Comparison of ENCODE assay signal across 9 cellular contexts in genomic region chr10:97336446-97336845, GRCh38. TPM values are rescaled to one million over a fixed set of nuclear protein-coding genes. Genes with fewer than 3 reads are reported as not detected.
A peak's percentile ranks its signal among the peaks of the same experiment; 100 is the strongest.
DNase-seq lines count a peak whose midpoint lies in the region; ATAC-seq, FAIRE-seq and TF ChIP-seq lines count a peak whose summit lies in the region.
"Had no signal": no experiment of that assay in that cellular context is flagged by ENCODE, and none has a peak within 500 bp of the region (broad histone marks: within the 10 kb centered on the region; RNA-seq: fewer than 3 reads in every experiment).

No MANE protein-coding gene starts in this region.

- no peak overlapping the region for H4K8ac ChIP-seq in H1 (ENCODE audit: extremely low read depth, insufficient read depth, low read length)

- no peak overlapping the region for H3K14ac ChIP-seq in H1 (ENCODE audit: insufficient read length)

- intact Hi-C loops in CD4-positive, alpha-beta memory T cell (cut with micrococcal nuclease) = no loop called here

- POLR2A ChIA-PET in CD4-positive, alpha-beta memory T cell (lab: Charles Lee; ENCODE audit: partially characterized antibody) = no interaction called here
- POLR2A ChIA-PET in H1 (lab: Charles Lee; ENCODE audit: partially characterized antibody) = interaction anchor here (0.8 to 1.0 kb wide), 4 partner anchors 11 to 19 kb away, joined by 3 to 6 read pairs (median 4); partner anchors contain the start of gene FRAT1

- no peak overlapping the region for H4K91ac ChIP-seq in H1 (replicated peaks; ENCODE audit: insufficient read length, low read length)

- no peak for ATAC-seq in GM19395 (IDR thresholded peaks at IDR 0.05; ENCODE audit: unreplicated experiment)
- no peak for ATAC-seq in effector memory CD8-positive, alpha-beta T cell (replicated peaks)

- no peak for TF ChIP-seq CTCF in H1 (IDR thresholded peaks at IDR 0.05; ENCODE audit: control extremely low read depth in 1 of 3, insufficient read depth in 1 of 3, low read depth in 1 of 3, low read length in 3 of 3)
- TF ChIP-seq CTCF in neural cell (IDR thresholded peaks at IDR 0.05; ENCODE audit: poor library complexity, severe bottlenecking) = no peak
- no peak for TF ChIP-seq CTCF in WERI-Rb-1 (IDR thresholded peaks at IDR 0.05; ENCODE audit: low read depth, low read length)

- peak overlapping the region in 4 of 7 donors; percentile 27 to 90 (median 81) for H3K27ac Mint-ChIP-seq in CD4-positive, alpha-beta memory T cell
- no peak overlapping the region for H3K27ac Mint-ChIP-seq in effector memory CD8-positive, alpha-beta T cell

- H3K4ac ChIP-seq in H1 (replicated peaks; ENCODE audit: insufficient read length, low read depth, low read length) = no peak overlapping the region

- H3K79me2 ChIP-seq in H1 (ENCODE audit: control insufficient read depth in 1 of 2, insufficient read depth in 2 of 2, low read length in 2 of 2) (peaks cover 20 to 29% of the 10 kb centered on the region in 2 experiments), neural cell (replicated peaks; ENCODE audit: insufficient read depth, low read length) (peaks cover 12% of the 10 kb centered on the region)

- peaks cover 4 to 10% of the 10 kb centered on the region in 2 experiments for H4K20me1 ChIP-seq in H1 (replicated peaks in 1 of 2; ENCODE audit: control insufficient read depth in 1 of 2, insufficient read depth in 2 of 2, low read length in 2 of 2)
- no peaks in the 10 kb centered on the region for H4K20me1 ChIP-seq in neural cell (ENCODE audit: insufficient read depth)

- H3F3A ChIP-seq in neural cell (ENCODE audit: insufficient read depth, low read length, poor library complexity, severe bottlenecking) = peaks cover 3% of the 10 kb centered on the region

- peak overlapping the region; percentile 57 to 96; a peak in 3 of 4 replicates for H3K4me2 ChIP-seq in H1 (ENCODE audit: insufficient read depth in 1 of 2, low read depth in 2 of 2, low read length in 2 of 2)
- no peak overlapping the region for H3K4me2 ChIP-seq in neural cell (ENCODE audit: low read length)

- TF ChIP-seq EP300 in H1 (IDR thresholded peaks at IDR 0.05; ENCODE audit: borderline replicate concordance in 1 of 2, low read depth in 2 of 2, low read length in 2 of 2) = no peak
- no peak for TF ChIP-seq EP300 in neural cell (conservative IDR thresholded peaks at IDR 0.05; ENCODE audit: poor library complexity, severe bottlenecking)

- H3K4me3 Mint-ChIP-seq in CD4-positive, alpha-beta memory T cell = peak overlapping the region in 2 of 8 donors; percentile 61 to 76
- no peak overlapping the region for H3K4me3 Mint-ChIP-seq in effector memory CD8-positive, alpha-beta T cell

- FAIRE-seq in H1 (lab: Jason Lieb, UNC) = no peak

- no peak overlapping the region for H2BK15ac ChIP-seq in H1 (ENCODE audit: low read length)

- H3K27me3 Mint-ChIP-seq in CD4-positive, alpha-beta memory T cell = peaks cover 0 to 1% of the 10 kb centered on the region in 2 donors
- H3K27me3 Mint-ChIP-seq in effector memory CD8-positive, alpha-beta T cell = no peaks in the 10 kb centered on the region

- H3K27ac ChIP-seq in CD4-positive, alpha-beta memory T cell (ENCODE audit: low read depth, low read length) = no peak overlapping the region
- H3K27ac ChIP-seq in H1 (ENCODE audit: low read depth, low read length) = no peak overlapping the region
- H3K27ac ChIP-seq in neural cell (ENCODE audit: low read length) = no peak overlapping the region
- H3K27ac ChIP-seq in WERI-Rb-1 = no peak overlapping the region

- H2AK5ac ChIP-seq in H1 (ENCODE audit: low read depth, low read length) = no peak overlapping the region

- DNase-seq in CD4-positive, alpha-beta memory T cell = no peak
- DNase-seq in NCI-H1048 (lab: John Stamatoyannopoulos, UW) (peak; percentile 65), H1 (ENCODE audit: low read depth in 1 of 2, low spot score in 2 of 2) (no peak), NCI-H2107 (lab: John Stamatoyannopoulos, UW) (no peak), WERI-Rb-1 (no peak)
- no peak for DNase-seq in effector memory CD8-positive, alpha-beta T cell
- DNase-seq: activated CD4-positive, alpha-beta T cell treated with anti-CD3 and anti-CD28 coated beads for 48 hours had no signal

- 27% methylated on average over 5 of the region's 5 CpGs; no CpG with 5 or more reads in 1 of the 2 experiments for WGBS in H1 (ENCODE audit: extremely low coverage in 1 of 2, insufficient coverage in 1 of 2, insufficient read length in 1 of 2, insufficient replicate concordance in 2 of 2, low coverage in 1 of 2, low lambda C conversion rate in 2 of 2, missing lambda C conversion rate in 1 of 2), 2 experiments

- no peaks in the 10 kb centered on the region for H3K9me2 ChIP-seq in neural cell (ENCODE audit: insufficient read depth, low read length)

- peaks cover 21% of the 10 kb centered on the region for H3K4me1 ChIP-seq in CD4-positive, alpha-beta memory T cell (ENCODE audit: insufficient read depth, low read length)
- peaks cover 8 to 19% (median 9%) of the 10 kb centered on the region in 4 experiments for H3K4me1 ChIP-seq in H1 (replicated peaks in 1 of 4; ENCODE audit: control insufficient read depth in 3 of 4, insufficient read depth in 4 of 4, low read length in 3 of 4)

- no peaks in the 10 kb centered on the region for H3K27me3 ChIP-seq in CD4-positive, alpha-beta memory T cell (ENCODE audit: insufficient read depth, low read length)
- H3K27me3 ChIP-seq in H1 (replicated peaks in 1 of 4; ENCODE audit: control insufficient read depth in 3 of 4, extremely low read depth in 1 of 4, insufficient read depth in 3 of 4, low read length in 3 of 4) (no peaks in the 10 kb centered on the region), neural cell (ENCODE audit: insufficient read depth, low read depth, low read length) (peaks cover 60% of the 10 kb centered on the region), WERI-Rb-1 (ENCODE audit: insufficient read depth, low read depth, severe bottlenecking) (no peaks in the 10 kb centered on the region)

- no peak overlapping the region for H3K9ac ChIP-seq in H1 (replicated peaks in 1 of 4; ENCODE audit: extremely low read depth in 1 of 4, low read depth in 3 of 4, low read length in 3 of 4)
- no peak overlapping the region for H3K9ac ChIP-seq in neural cell (ENCODE audit: low read length)

- no peak overlapping the region for H2BK5ac ChIP-seq in H1 (ENCODE audit: low read depth, low read length)

- H3K23ac ChIP-seq in H1 (ENCODE audit: insufficient read length) = no peak overlapping the region

- H3K36me3 Mint-ChIP-seq in CD4-positive, alpha-beta memory T cell = peaks cover 0 to 12% of the 10 kb centered on the region in 2 donors
- H3K36me3 Mint-ChIP-seq in effector memory CD8-positive, alpha-beta T cell (ENCODE audit: insufficient read depth) = peaks cover 12% of the 10 kb centered on the region

- no peak overlapping the region for H3K18ac ChIP-seq in H1 (ENCODE audit: extremely low read depth, low read length)

- TF ChIP-seq POLR2A in H1 (IDR thresholded peaks at IDR 0.05; ENCODE audit: control extremely low read depth in 1 of 2, low read depth in 2 of 2, low read length in 2 of 2) = no peak

- H3K9me3 Mint-ChIP-seq in CD4-positive, alpha-beta memory T cell = peaks cover 0 to 2% (median 0%) of the 10 kb centered on the region in 8 donors
- no peaks in the 10 kb centered on the region for H3K9me3 Mint-ChIP-seq in effector memory CD8-positive, alpha-beta T cell

- H2BK20ac ChIP-seq in H1 (ENCODE audit: low read length) = no peak overlapping the region

- H2BK12ac ChIP-seq in H1 (ENCODE audit: low read depth, low read length) = no peak overlapping the region

- H3K36me3 ChIP-seq in CD4-positive, alpha-beta memory T cell (ENCODE audit: insufficient read depth, low read length) = no peaks in the 10 kb centered on the region
- H3K36me3 ChIP-seq in H1 (ENCODE audit: control insufficient read depth in 2 of 4, insufficient read depth in 4 of 4, low read length in 3 of 4) (peaks cover 0 to 13% (median 0%) of the 10 kb centered on the region in 4 experiments; a peak in 1 of 8 replicates), neural cell (ENCODE audit: insufficient read depth, low read length) (no peaks in the 10 kb centered on the region), WERI-Rb-1 (peaks cover under 1% of the 10 kb centered on the region; the same call in 1 of the 2 replicates)

- CTCF ChIA-PET in CD4-positive, alpha-beta memory T cell (lab: Charles Lee; ENCODE audit: partially characterized antibody) = no interaction called here
- CTCF ChIA-PET in H1 (lab: Charles Lee; ENCODE audit: partially characterized antibody) = no interaction called here

- peaks cover 21% of the 10 kb centered on the region for H3K23me2 ChIP-seq in H1 (ENCODE audit: low read depth, low read length)

- no peak overlapping the region for H2BK120ac ChIP-seq in H1 (replicated peaks; ENCODE audit: low read depth, low read length)

- no peaks in the 10 kb centered on the region for H3K9me3 ChIP-seq in CD4-positive, alpha-beta memory T cell (ENCODE audit: control insufficient read depth in 1 of 2, low read length in 2 of 2)
- H3K9me3 ChIP-seq in H1 (ENCODE audit: insufficient read depth in 2 of 2, low read depth in 1 of 2, low read length in 1 of 2) (no peaks in the 10 kb centered on the region), neural cell (ENCODE audit: low read length) (no peaks in the 10 kb centered on the region), WERI-Rb-1 (ENCODE audit: severe bottlenecking) (no peaks in the 10 kb centered on the region)

- peak overlapping the region; percentile 32 for H4K5ac ChIP-seq in H1 (ENCODE audit: insufficient read length, low read depth, low read length)

- TF ChIP-seq RAD21 in H1 (IDR thresholded peaks at IDR 0.05 in 1 of 2, conservative IDR thresholded peaks at IDR 0.05 in 1 of 2; ENCODE audit: low read depth in 2 of 2, low read length in 2 of 2) (no peak), neural cell (conservative IDR thresholded peaks at IDR 0.05) (no peak)

- H3K4me1 Mint-ChIP-seq in CD4-positive, alpha-beta memory T cell = peaks cover 17 to 29% (median 24%) of the 10 kb centered on the region in 4 donors
- peaks cover 16 to 19% of the 10 kb centered on the region in 2 donors for H3K4me1 Mint-ChIP-seq in effector memory CD8-positive, alpha-beta T cell (ENCODE audit: low read depth in 2 of 2)

- H3K4me3 ChIP-seq in CD4-positive, alpha-beta memory T cell (ENCODE audit: low read length in 2 of 2) = no peak overlapping the region
- H3K4me3 ChIP-seq in H1 (ENCODE audit: extremely low read depth in 1 of 4, insufficient read depth in 2 of 4, low read depth in 3 of 4, low read length in 4 of 4) (peak overlapping the region in 1 of 4 experiments; percentile 90; a peak in 3 of 8 replicates), neural cell (ENCODE audit: low read length) (no peak overlapping the region), WERI-Rb-1 (ENCODE audit: low read depth, low read length) (no peak overlapping the region)

- H2AFZ ChIP-seq in H1 (ENCODE audit: low read length) (no peak overlapping the region), neural cell (ENCODE audit: low read depth, low read length) (no peak overlapping the region)

- H3K79me1 ChIP-seq in H1 (ENCODE audit: low read depth, low read length) = no peaks in the 10 kb centered on the region; the same call in 1 of the 2 replicates

- no peak overlapping the region for H3K56ac ChIP-seq in H1 (replicated peaks; ENCODE audit: insufficient read length, low read depth, low read length)

RNA-seq across cellular contexts. Expression of gene FRAT2, which starts 1.9 kb away (rescaled TPM):
- 10 to 100 TPM; 28.7 to 30.4 TPM for total RNA-seq in CD4-positive, alpha-beta memory T cell
- 10 to 100 TPM; 13.1 to 15.6 TPM for polyA plus RNA-seq in CD4-positive, alpha-beta memory T cell
- 83.0 and 87.7 TPM in 2 replicates for total RNA-seq in H1 (2021; fragmentation: NEBNext Ultra II Directional; extraction: Animal tissue kit (Norgen Biotek cat#: 25700))
- polyA plus RNA-seq in H1 (2011; rRNA removed) = 47.4 and 58.4 TPM in 2 replicates
- polyA plus RNA-seq in H1 (2011; cell fraction: cytosol; rRNA removed) = 54.6 TPM
- polyA plus RNA-seq in H1 (2011; cell fraction: nucleus; rRNA removed) = 29.8 TPM
- 50.6 to 52.8 TPM (median 51.5 TPM) in 4 replicates for polyA plus RNA-seq in H1 (2012, experiment 1 of 2)
- 75.4 TPM for polyA plus RNA-seq in H1 (2012, experiment 2 of 2)
- polyA plus RNA-seq in H1 (2013, experiment 1 of 2) = 43.8 TPM
- polyA plus RNA-seq in H1 (2013, experiment 2 of 2) = 43.0 TPM
- 18.1 and 25.2 TPM in 2 replicates for polyA minus RNA-seq in H1 (2011; rRNA and poly(A)+ RNA removed)
- 32.4 TPM for polyA minus RNA-seq in H1 (2011; cell fraction: cytosol; rRNA and poly(A)+ RNA removed)
- 34.7 TPM for polyA minus RNA-seq in H1 (2011; cell fraction: nucleus; rRNA and poly(A)+ RNA removed)
- 13.9 and 18.5 TPM in 2 replicates for polyA plus RNA-seq in neural cell
- polyA minus RNA-seq in neural cell = 22.9 and 26.1 TPM in 2 replicates

RNA-seq across cellular contexts. Expression of gene FRAT1, which starts 17.4 kb away (rescaled TPM):
- total RNA-seq in CD4-positive, alpha-beta memory T cell = 10 to 100 TPM; 20.2 to 21.8 TPM
- 10 to 100 TPM in 1 of 2 donors, 1 to 10 TPM in 1; 9.0 to 12.5 TPM for polyA plus RNA-seq in CD4-positive, alpha-beta memory T cell
- total RNA-seq in H1 (2021; fragmentation: NEBNext Ultra II Directional; extraction: Animal tissue kit (Norgen Biotek cat#: 25700)) = 4.8 and 5.2 TPM in 2 replicates
- polyA plus RNA-seq in H1 (2011; rRNA removed) = 1.9 and 3.4 TPM in 2 replicates
- 2.9 TPM for polyA plus RNA-seq in H1 (2011; cell fraction: cytosol; rRNA removed)
- 3.3 TPM for polyA plus RNA-seq in H1 (2011; cell fraction: nucleus; rRNA removed)
- 1.8 to 5.4 TPM (median 3.5 TPM) in 4 replicates for polyA plus RNA-seq in H1 (2012, experiment 1 of 2)
- polyA plus RNA-seq in H1 (2012, experiment 2 of 2) = 3.3 TPM
- polyA plus RNA-seq in H1 (2013, experiment 1 of 2) = 1.7 TPM
- 1.7 TPM for polyA plus RNA-seq in H1 (2013, experiment 2 of 2)
- 1.3 and 2.4 TPM in 2 replicates for polyA minus RNA-seq in H1 (2011; rRNA and poly(A)+ RNA removed)
- polyA minus RNA-seq in H1 (2011; cell fraction: cytosol; rRNA and poly(A)+ RNA removed) = 5.1 TPM
- polyA minus RNA-seq in H1 (2011; cell fraction: nucleus; rRNA and poly(A)+ RNA removed) = 7.8 TPM
- polyA plus RNA-seq in neural cell = 10.8 and 12.1 TPM in 2 replicates
- polyA minus RNA-seq in neural cell = 19.0 and 24.8 TPM in 2 replicates

RNA-seq across cellular contexts. Expression of gene ARHGAP19, which starts 44.0 kb away (rescaled TPM):
- total RNA-seq in CD4-positive, alpha-beta memory T cell = 10 to 100 TPM; 17.0 to 19.3 TPM
- polyA plus RNA-seq in CD4-positive, alpha-beta memory T cell = 1 to 10 TPM; 6.8 to 9.4 TPM
- total RNA-seq in H1 (2021; fragmentation: NEBNext Ultra II Directional; extraction: Animal tissue kit (Norgen Biotek cat#: 25700)) = 32.1 and 33.4 TPM in 2 replicates
- polyA plus RNA-seq in H1 (2011; rRNA removed) (9.5 and 13.3 TPM in 2 replicates), neural cell (5.2 and 8.3 TPM in 2 replicates)
- polyA plus RNA-seq in H1 (2011; cell fraction: cytosol; rRNA removed) = 19.2 TPM
- polyA plus RNA-seq in H1 (2011; cell fraction: nucleus; rRNA removed) = 9.8 TPM
- 16.8 to 21.9 TPM (median 18.8 TPM) in 4 replicates for polyA plus RNA-seq in H1 (2012, experiment 1 of 2)
- 2.7 TPM for polyA plus RNA-seq in H1 (2012, experiment 2 of 2)
- polyA plus RNA-seq in H1 (2013, experiment 1 of 2) = 15.0 TPM
- 17.4 TPM for polyA plus RNA-seq in H1 (2013, experiment 2 of 2)
- 20.2 and 23.3 TPM in 2 replicates for polyA minus RNA-seq in H1 (2011; rRNA and poly(A)+ RNA removed)
- 16.4 TPM for polyA minus RNA-seq in H1 (2011; cell fraction: cytosol; rRNA and poly(A)+ RNA removed)
- 11.4 TPM for polyA minus RNA-seq in H1 (2011; cell fraction: nucleus; rRNA and poly(A)+ RNA removed)
- polyA minus RNA-seq in neural cell = 8.3 and 8.9 TPM in 2 replicates

Comparison
In these comparisons a context has a peak if more than half of its experiments do, and no peak if none do; other contexts are left out.
1. H3K27ac Mint-ChIP-seq: peak in CD4-positive, alpha-beta memory T cell (4 of 7); none in effector memory CD8-positive, alpha-beta T cell (0 of 2).